In genomic region chr17:74750327-74751069, GRCh38 we compare ENCODE assay signal across 9 cellular contexts. TPM values are rescaled to one million over a fixed set of nuclear protein-coding genes. Genes with fewer than 3 reads are reported as not detected.
DNase-seq lines count a peak whose midpoint lies in the region; ATAC-seq and TF ChIP-seq lines count a peak whose summit lies in the region.
"Had no signal": no experiment of that assay in that cellular context is flagged by ENCODE, and none has a peak within 500 bp of the region (broad histone marks: within the 10 kb centered on the region; RNA-seq: fewer than 3 reads in every experiment).

No MANE protein-coding gene starts in this region.

- H3K27me3 ChIP-seq in HL-60 (ENCODE audit: insufficient read depth, poor library complexity, severe bottlenecking) (no peaks in the 10 kb centered on the region), iPS-15b (ENCODE audit: control insufficient read depth, insufficient read depth, low read length) (no peaks in the 10 kb centered on the region), spleen (replicated peaks in 1 of 7) (no peaks in the 10 kb centered on the region)

- peak overlapping the region; percentile 99 for H3K4me3 Mint-ChIP-seq in activated CD8-positive, alpha-beta T cell treated with anti-CD3 and anti-CD28 coated beads, Interleukin-2, amount 10 ng/mL, durations not matched to agents 7 days and 5 days

- CTCF ChIA-PET in activated CD8-positive, alpha-beta T cell treated with anti-CD3 and anti-CD28 coated beads, Interleukin-2, amount 10 ng/mL, durations not matched to agents 7 days and 5 days (lab: Charles Lee) = interaction anchor here (1.0 to 4.8 kb wide), 16 partner anchors 9 to 211 kb away, joined by 3 to 42 read pairs (median 8); partner anchors contain the start of genes NAT9 and RAB37

- POLR2A ChIA-PET in activated CD8-positive, alpha-beta T cell treated with anti-CD3 and anti-CD28 coated beads, Interleukin-2, amount 10 ng/mL, durations not matched to agents 7 days and 5 days (lab: Charles Lee) = interaction anchor here (0.8 to 6.9 kb wide), 10 partner anchors 9 to 263 kb away, joined by 3 to 62 read pairs (median 8); partner anchors contain the start of genes FDXR, NAT9 and RAB37

- H3K4me1 ChIP-seq in iPS-15b (ENCODE audit: control insufficient read depth, insufficient read depth, low read length) = peaks cover 24% of the 10 kb centered on the region
- H3K4me1 ChIP-seq in spleen = peaks cover 36 to 96% (median 87%) of the 10 kb centered on the region in 6 donors

- H3K9me3 Mint-ChIP-seq in activated CD8-positive, alpha-beta T cell treated with anti-CD3 and anti-CD28 coated beads, Interleukin-2, amount 10 ng/mL, durations not matched to agents 7 days and 5 days (ENCODE audit: insufficient read depth) = no peaks in the 10 kb centered on the region

- H3K4me3 ChIP-seq in HL-60 (replicated peaks; ENCODE audit: insufficient read depth, low read length) (peak overlapping the region; percentile 93), iPS-15b (ENCODE audit: low read depth, low read length) (peak overlapping the region; percentile 87), spleen (peak overlapping the region; percentile 57 to 100 (median 95))

- peak overlapping the region; percentile 90 for H3K27ac Mint-ChIP-seq in activated CD8-positive, alpha-beta T cell treated with anti-CD3 and anti-CD28 coated beads, Interleukin-2, amount 10 ng/mL, durations not matched to agents 7 days and 5 days

- H3K27ac ChIP-seq in HL-60 (replicated peaks) (peak overlapping the region; percentile 83), spleen (peak overlapping the region; percentile 79 to 95 (median 90))

- DNase-seq in HL-60 (ENCODE audit: low read depth in 1 of 2, low spot score in 1 of 2) = no peak
- no peak for DNase-seq in activated CD8-positive, alpha-beta T cell treated with anti-CD3 and anti-CD28 coated beads, Interleukin-2, amount 10 ng/mL, durations not matched to agents 7 days and 5 days
- DNase-seq in spleen = peak; percentile 76
- DNase-seq in NCI-H82 (lab: John Stamatoyannopoulos, UW) = no peak
- no peak for DNase-seq in middle frontal gyrus (ENCODE audit: extremely low spot score, low spot score)
- DNase-seq: left cardiac atrium had no signal

- TF ChIP-seq CTCF in HL-60 (IDR thresholded peaks at IDR 0.05; ENCODE audit: insufficient read depth, low read length) (no peak), spleen (IDR thresholded peaks at IDR 0.05 in 8 of 11, conservative IDR thresholded peaks at IDR 0.05 in 3 of 11) (no peak)

- no peak for TF ChIP-seq POLR2A in spleen (IDR thresholded peaks at IDR 0.05)

- WGBS in spleen, 5 donors = 22 to 49% (median 37%) methylated on average over 13 of the region's 13 CpGs

- H3K36me3 ChIP-seq in iPS-15b (ENCODE audit: control insufficient read depth, insufficient read depth, low read length) = peaks cover 6% of the 10 kb centered on the region
- H3K36me3 ChIP-seq in spleen = peaks cover 0 to 23% (median 0%) of the 10 kb centered on the region in 6 donors

- ATAC-seq in activated CD8-positive, alpha-beta T cell treated with anti-CD3 and anti-CD28 coated beads, Interleukin-2, amount 10 ng/mL, durations not matched to agents 7 days and 5 days = no peak
- ATAC-seq in HG03196 (IDR thresholded peaks at IDR 0.05; ENCODE audit: unreplicated experiment) (no peak), HG02938 (IDR thresholded peaks at IDR 0.05; ENCODE audit: unreplicated experiment) (no peak)

- H3K9me3 ChIP-seq in iPS-15b (ENCODE audit: control insufficient read depth, insufficient read depth, low read length) (no peaks in the 10 kb centered on the region), spleen (no peaks in the 10 kb centered on the region)

- H3K9ac ChIP-seq in iPS-15b (ENCODE audit: low read depth, low read length) = peak overlapping the region; percentile 54

- peaks cover 52% of the 10 kb centered on the region for H3K36me3 Mint-ChIP-seq in activated CD8-positive, alpha-beta T cell treated with anti-CD3 and anti-CD28 coated beads, Interleukin-2, amount 10 ng/mL, durations not matched to agents 7 days and 5 days (ENCODE audit: low read depth)

- no peaks in the 10 kb centered on the region for H3K27me3 Mint-ChIP-seq in activated CD8-positive, alpha-beta T cell treated with anti-CD3 and anti-CD28 coated beads, Interleukin-2, amount 10 ng/mL, durations not matched to agents 7 days and 5 days (ENCODE audit: low read depth)

- intact Hi-C loops in spleen (cut with DNase I; ENCODE audit: low total_unique reads) = no loop called here

- H3K4me1 Mint-ChIP-seq in activated CD8-positive, alpha-beta T cell treated with anti-CD3 and anti-CD28 coated beads, Interleukin-2, amount 10 ng/mL, durations not matched to agents 7 days and 5 days (ENCODE audit: low read depth) = peaks cover 54% of the 10 kb centered on the region

RNA-seq across cellular contexts. Expression of gene NHERF1, which starts 2.1 kb away (rescaled TPM):
- total RNA-seq in activated CD8-positive, alpha-beta T cell treated with anti-CD3 and anti-CD28 coated beads, Interleukin-2, amount 10 ng/mL, durations not matched to agents 7 days and 5 days = 100 to 1,000 TPM; 286 to 296 TPM
- 10 to 100 TPM; 41.9 to 85.6 (median 53.9) TPM for total RNA-seq in spleen
- polyA plus RNA-seq in spleen = 10 to 100 TPM; 28.7 to 51.8 (median 37.2) TPM

RNA-seq across cellular contexts. Expression of gene RAB37, which starts 13.4 kb away (rescaled TPM):
- 10 to 100 TPM; 19.1 to 19.6 TPM for total RNA-seq in activated CD8-positive, alpha-beta T cell treated with anti-CD3 and anti-CD28 coated beads, Interleukin-2, amount 10 ng/mL, durations not matched to agents 7 days and 5 days
- total RNA-seq in spleen = 10 to 100 TPM; 17.4 to 29.2 (median 24.3) TPM
- polyA plus RNA-seq in spleen = 10 to 100 TPM; 16.6 to 37.6 (median 19.8) TPM

RNA-seq across cellular contexts. Expression of gene NAT9, which starts 25.6 kb away (rescaled TPM):
- 10 to 100 TPM; 28.3 to 30.7 TPM for total RNA-seq in activated CD8-positive, alpha-beta T cell treated with anti-CD3 and anti-CD28 coated beads, Interleukin-2, amount 10 ng/mL, durations not matched to agents 7 days and 5 days
- 10 to 100 TPM; 25.6 to 48.4 (median 41.5) TPM for total RNA-seq in spleen
- polyA plus RNA-seq in spleen = 10 to 100 TPM; 30.4 to 37.4 (median 33.2) TPM

RNA-seq across cellular contexts. Expression of gene CD300LF, which starts 37.8 kb away (rescaled TPM):
- total RNA-seq in activated CD8-positive, alpha-beta T cell treated with anti-CD3 and anti-CD28 coated beads, Interleukin-2, amount 10 ng/mL, durations not matched to agents 7 days and 5 days = not detected
- total RNA-seq in spleen = 10 to 100 TPM; 29.5 to 45.8 (median 33.0) TPM
- 10 to 100 TPM; 13.1 to 30.6 (median 23.9) TPM for polyA plus RNA-seq in spleen
